ENCODE assay signal across 20 cellular contexts in the genomic region with DNA sequence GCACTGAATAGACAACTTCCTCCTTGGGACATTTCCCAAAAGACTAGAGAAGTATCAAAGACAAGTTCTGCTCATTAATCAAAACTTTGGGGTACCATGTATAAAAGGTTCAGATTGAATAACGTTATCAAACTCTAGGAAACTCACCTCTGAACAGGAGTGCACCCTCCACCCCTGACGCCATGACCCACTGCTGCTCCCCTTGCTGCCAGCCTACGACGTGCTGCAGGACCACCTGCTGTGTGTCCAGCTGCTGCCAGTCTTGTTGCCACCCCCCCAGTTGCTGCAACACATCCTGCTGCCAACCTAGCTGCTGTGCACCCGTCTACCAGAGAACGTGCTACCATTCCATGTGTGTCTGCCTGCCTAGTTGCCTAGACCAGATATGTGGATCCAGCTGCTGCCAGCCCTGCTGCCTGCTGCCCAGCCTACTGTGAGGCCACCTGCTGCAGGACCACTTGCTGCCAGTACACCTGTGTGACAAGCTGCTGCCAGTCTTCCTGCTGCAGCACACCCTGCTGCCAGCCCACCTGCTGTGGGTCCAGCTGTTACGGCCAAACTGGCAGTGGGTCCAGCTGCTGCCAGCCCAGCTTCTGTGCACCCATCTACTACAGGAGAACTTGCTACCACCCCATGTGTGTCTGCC. TPM values are rescaled to one million over a fixed set of nuclear protein-coding genes. Genes with fewer than 3 reads are reported as not detected.
DNase-seq lines count a peak whose midpoint lies in the region; ATAC-seq, FAIRE-seq and TF ChIP-seq lines count a peak whose summit lies in the region.
"Had no signal": no experiment of that assay in that cellular context is flagged by ENCODE, and none has a peak within 500 bp of the region (broad histone marks: within the 10 kb centered on the region; RNA-seq: fewer than 3 reads in every experiment).

No MANE protein-coding gene starts in this region.

- ATAC-seq in omental fat pad (ENCODE audit: low FRiP score): no peak
- no peak for ATAC-seq in activated CD4-positive, CD25-positive, alpha-beta regulatory T cell treated with anti-CD3 and anti-CD28 coated beads, Interleukin-2, amount 50 U/mL, for 24 hours
- ATAC-seq: body of pancreas, gastroesophageal sphincter had no signal

- H3K36me3 ChIP-seq in kidney (ENCODE audit: control insufficient read depth in 1 of 2, insufficient read depth in 2 of 2, low read length in 2 of 2): no peaks in the 10 kb centered on the region
- H3K36me3 ChIP-seq: gastroesophageal sphincter, ovary, transverse colon had no signal

- H3K4me3 ChIP-seq in kidney (ENCODE audit: low read length in 2 of 2): no peak overlapping the region
- H3K4me3 ChIP-seq: body of pancreas, gastroesophageal sphincter, ovary, skin epidermis, transverse colon had no signal

- no peaks in the 10 kb centered on the region for H3K4me1 ChIP-seq in kidney (ENCODE audit: control insufficient read depth in 1 of 2, insufficient read depth in 1 of 2, low read depth in 1 of 2, low read length in 2 of 2)
- H3K4me1 ChIP-seq: body of pancreas, gastroesophageal sphincter, transverse colon had no signal

- intact Hi-C loops in kidney (cut with DNase I) (no loop called here), posterior cingulate gyrus (cut with DNase I) (no loop called here)

- TF ChIP-seq CTCF in kidney (IDR thresholded peaks at IDR 0.05; ENCODE audit: borderline replicate concordance, extremely low read depth, insufficient read depth): no peak
- TF ChIP-seq CTCF in omental fat pad (IDR thresholded peaks at IDR 0.05): no peak

- no peak overlapping the region for H3K9ac ChIP-seq in kidney (ENCODE audit: low read length in 2 of 2)
- H3K9ac ChIP-seq: SK-N-SH had no signal

- in situ Hi-C loops in Caki2 (cut with HindIII; ENCODE audit: low pct_unique_long_range_greater_than_20kb, low sequenced_read_pairs): no loop called here

- DNase-seq in Caki2 (ENCODE audit: low read depth) (peak; percentile 22), H54 (ENCODE audit: insufficient read length, low spot score) (no peak), NCI-H345 treated with DMSO at 0.1 percent for 48 hours (lab: John Stamatoyannopoulos, UW; ENCODE audit: unreplicated experiment) (peak; percentile 40), kidney (peak; percentile 52), posterior cingulate gyrus (no peak), omental fat pad (ENCODE audit: low spot score) (no peak)
- DNase-seq: activated CD4-positive, alpha-beta T cell treated with anti-CD3 and anti-CD28 coated beads, Interleukin-2, amount 10 ng/mL, durations not matched to agents 24 days and 14 days; body of pancreas; C1 segment of cervical spinal cord; NCI-H226; ovary; SK-N-SH; T1000 had no signal

- no peaks in the 10 kb centered on the region for H3K9me3 ChIP-seq in kidney (ENCODE audit: control insufficient read depth in 1 of 2, low read length in 2 of 2)
- H3K9me3 ChIP-seq: body of pancreas, gastroesophageal sphincter, ovary, SK-N-SH, transverse colon had no signal

- no peak overlapping the region for H3K27ac ChIP-seq in kidney (ENCODE audit: low read depth in 2 of 2, low read length in 2 of 2)
- H3K27ac ChIP-seq: body of pancreas, gastroesophageal sphincter, ovary, skin epidermis had no signal

- TF ChIP-seq POLR2A in H54 (IDR thresholded peaks at IDR 0.05; ENCODE audit: low read depth, low read length): no peak

- peak; percentile 23 for FAIRE-seq in H54 (lab: Jason Lieb, UNC)
- FAIRE-seq in kidney (lab: Jason Lieb, UNC): no peak

RNA-seq across cellular contexts. Expression of gene KRTAP9-2, which starts 13.8 kb away (rescaled TPM):
- not detected in 2 replicates for total RNA-seq in Caki2 (2014; rRNA removed; shearing (Covaris generic); ENCODE audit: low replicate concordance)
- total RNA-seq in kidney (not detected), omental fat pad (not detected)
- polyA plus RNA-seq in kidney (ENCODE audit: insufficient read depth, low read depth, low replicate concordance): not detected
- total RNA-seq: activated CD4-positive, alpha-beta T cell treated with anti-CD3 and anti-CD28 coated beads, Interleukin-2, amount 10 ng/mL, durations not matched to agents 24 days and 14 days; activated naive CD4-positive, alpha-beta T cell treated with anti-CD3 and anti-CD28 coated beads, Interleukin-2, amount 50 U/mL, for 72 hours; body of pancreas; epithelial cell of proximal tubule; gastroesophageal sphincter; liver; ovary; transverse colon had no signal
- polyA plus RNA-seq: liver, ovary, SK-N-SH had no signal

RNA-seq across cellular contexts. Expression of gene KRTAP9-3, which starts 19.6 kb away (rescaled TPM):
- not detected in 2 replicates for total RNA-seq in Caki2 (2014; rRNA removed; shearing (Covaris generic); ENCODE audit: low replicate concordance)
- not detected for total RNA-seq in kidney
- polyA plus RNA-seq in kidney (ENCODE audit: insufficient read depth, low read depth, low replicate concordance): not detected
- not detected for total RNA-seq in omental fat pad
- total RNA-seq: activated CD4-positive, alpha-beta T cell treated with anti-CD3 and anti-CD28 coated beads, Interleukin-2, amount 10 ng/mL, durations not matched to agents 24 days and 14 days; activated naive CD4-positive, alpha-beta T cell treated with anti-CD3 and anti-CD28 coated beads, Interleukin-2, amount 50 U/mL, for 72 hours; body of pancreas; epithelial cell of proximal tubule; gastroesophageal sphincter; liver; ovary; transverse colon had no signal
- polyA plus RNA-seq: liver, ovary, SK-N-SH had no signal

RNA-seq across cellular contexts. Expression of gene KRTAP9-1, which starts 23.0 kb away (rescaled TPM):
- not detected in 2 replicates for total RNA-seq in Caki2 (2014; rRNA removed; shearing (Covaris generic); ENCODE audit: low replicate concordance)
- total RNA-seq in kidney (not detected), omental fat pad (not detected)
- not detected for polyA plus RNA-seq in kidney (ENCODE audit: insufficient read depth, low read depth, low replicate concordance)
- total RNA-seq: activated CD4-positive, alpha-beta T cell treated with anti-CD3 and anti-CD28 coated beads, Interleukin-2, amount 10 ng/mL, durations not matched to agents 24 days and 14 days; activated naive CD4-positive, alpha-beta T cell treated with anti-CD3 and anti-CD28 coated beads, Interleukin-2, amount 50 U/mL, for 72 hours; body of pancreas; epithelial cell of proximal tubule; gastroesophageal sphincter; liver; ovary; transverse colon had no signal
- polyA plus RNA-seq: liver, ovary, SK-N-SH had no signal

RNA-seq across cellular contexts. Expression of gene KRTAP9-8, which starts 25.2 kb away (rescaled TPM):
- not detected in 2 replicates for total RNA-seq in Caki2 (2014; rRNA removed; shearing (Covaris generic); ENCODE audit: low replicate concordance)
- not detected for total RNA-seq in kidney
- not detected for polyA plus RNA-seq in kidney (ENCODE audit: insufficient read depth, low read depth, low replicate concordance)
- total RNA-seq in omental fat pad: not detected
- total RNA-seq: activated CD4-positive, alpha-beta T cell treated with anti-CD3 and anti-CD28 coated beads, Interleukin-2, amount 10 ng/mL, durations not matched to agents 24 days and 14 days; activated naive CD4-positive, alpha-beta T cell treated with anti-CD3 and anti-CD28 coated beads, Interleukin-2, amount 50 U/mL, for 72 hours; body of pancreas; epithelial cell of proximal tubule; gastroesophageal sphincter; liver; ovary; transverse colon had no signal
- polyA plus RNA-seq: liver, ovary, SK-N-SH had no signal

RNA-seq across cellular contexts. Expression of gene KRTAP4-1, which starts 27.9 kb away (rescaled TPM):
- not detected in 2 replicates for total RNA-seq in Caki2 (2014; rRNA removed; shearing (Covaris generic); ENCODE audit: low replicate concordance)
- total RNA-seq in kidney: not detected
- polyA plus RNA-seq in kidney (ENCODE audit: insufficient read depth, low read depth, low replicate concordance): not detected
- total RNA-seq in omental fat pad: not detected
- total RNA-seq: activated CD4-positive, alpha-beta T cell treated with anti-CD3 and anti-CD28 coated beads, Interleukin-2, amount 10 ng/mL, durations not matched to agents 24 days and 14 days; activated naive CD4-positive, alpha-beta T cell treated with anti-CD3 and anti-CD28 coated beads, Interleukin-2, amount 50 U/mL, for 72 hours; body of pancreas; epithelial cell of proximal tubule; gastroesophageal sphincter; liver; ovary had no signal
- polyA plus RNA-seq: liver, ovary, SK-N-SH had no signal

Comparison
In these comparisons a context has a peak if more than half of its experiments do, and no peak if none do; other contexts are left out.
1. DNase-seq: peak in Caki2 (single experiment), NCI-H345 treated with DMSO at 0.1 percent for 48 hours (single experiment) and kidney (single experiment); none in H54 (single experiment), posterior cingulate gyrus (0 of 10) and omental fat pad (single experiment).